ENCODE assay signal across 8 cellular contexts in genomic region chr1:16078925-16079656, GRCh38. TPM values are rescaled to one million over a fixed set of nuclear protein-coding genes. Genes with fewer than 3 reads are reported as not detected.
DNase-seq lines count a peak whose midpoint lies in the region; TF ChIP-seq lines count a peak whose summit lies in the region.
"Had no signal": no experiment of that assay in that cellular context is flagged by ENCODE, and none has a peak within 500 bp of the region (broad histone marks: within the 10 kb centered on the region; RNA-seq: fewer than 3 reads in every experiment).

No MANE protein-coding gene starts in this region.

- peak overlapping the region; percentile 90 for H2AFZ ChIP-seq in neuronal stem cell (ENCODE audit: low read length)

- H2BK5ac ChIP-seq in neuronal stem cell (ENCODE audit: low read length), result peak overlapping the region; percentile 9

- no peak overlapping the region for H4K91ac ChIP-seq in neuronal stem cell (ENCODE audit: low read depth, low read length, poor library complexity)

- in situ Hi-C loops in GM13977 (cut with MboI; ENCODE audit: low pct_unique_long_range_greater_than_20kb, low sequenced_read_pairs, unreplicated experiment), result no loop called here

- no peak for TF ChIP-seq EP300 in stomach (IDR thresholded peaks at IDR 0.05)

- TF ChIP-seq POLR2A in stomach (IDR thresholded peaks at IDR 0.05), result no peak

- peak overlapping the region; percentile 12 for H2AK5ac ChIP-seq in neuronal stem cell (ENCODE audit: low read depth, low read length)

- WGBS in neuronal stem cell (ENCODE audit: extremely low coverage in 2 of 2, insufficient read length in 2 of 2, insufficient replicate concordance in 1 of 2), 2 donors, result no CpG with 5 or more reads among the region's 10 CpGs
- 23 to 38% (median 28%) methylated on average over 8 to 10 of the region's 10 CpGs for WGBS in stomach, 5 donors

- no peak overlapping the region for H3K4me3 ChIP-seq in fibroblast of mammary gland (ENCODE audit: control insufficient read depth, low read depth, low read length)
- no peak overlapping the region for H3K4me3 ChIP-seq in neuronal stem cell (ENCODE audit: low read length in 2 of 2)
- no peak overlapping the region for H3K4me3 ChIP-seq in stomach
- H3K4me3 ChIP-seq: skin epidermis had no signal

- no peak overlapping the region for H2BK15ac ChIP-seq in neuronal stem cell (ENCODE audit: low read length)

- no peak overlapping the region for H3K9ac ChIP-seq in neuronal stem cell (ENCODE audit: low read depth, low read length, poor library complexity)

- H3K4me2 ChIP-seq in neuronal stem cell (ENCODE audit: insufficient read depth, low read length, poor library complexity, severe bottlenecking), result no peak overlapping the region

- no peak overlapping the region for H2BK12ac ChIP-seq in neuronal stem cell (ENCODE audit: low read length)

- peak overlapping the region; percentile 45 for H3K4ac ChIP-seq in neuronal stem cell (ENCODE audit: low read length)

- peak overlapping the region; percentile 93 for H3K18ac ChIP-seq in neuronal stem cell (ENCODE audit: low read length)

- intact Hi-C loops in stomach (cut with DNase I; ENCODE audit: low total_unique reads), result loop anchor here (2.0 to 5.0 kb wide), 2 partner anchors 108 to 278 kb away; no protein-coding TSS in a partner anchor

- H3K36me3 ChIP-seq in neuronal stem cell (replicated peaks in 1 of 2; ENCODE audit: control insufficient read depth in 2 of 2, insufficient read depth in 2 of 2, low read length in 2 of 2) (no peaks in the 10 kb centered on the region), stomach (no peaks in the 10 kb centered on the region)

- peak; percentile 84 for DNase-seq in GM13977 (ENCODE audit: low spot score)
- peak; percentile 79 for DNase-seq in M059J (ENCODE audit: low read depth)
- DNase-seq in RPMI8226, result peak; percentile 77
- peak; percentile 49 to 53 for DNase-seq in activated T-helper 1 cell treated with anti-CD3 and anti-CD28 coated beads, Interleukin-2, amount 50 U/mL, for 16 hours (ENCODE audit: low read depth in 1 of 2, low spot score in 1 of 2)
- peak; percentile 63 for DNase-seq in fibroblast of mammary gland (ENCODE audit: low read depth)
- DNase-seq in neuronal stem cell (ENCODE audit: low spot score), result peak; percentile 66
- peak; percentile 85 for DNase-seq in stomach

- H3K27me3 ChIP-seq in neuronal stem cell (ENCODE audit: control insufficient read depth in 3 of 3, insufficient read depth in 3 of 3, low read depth in 1 of 3, low read length in 3 of 3) (peaks cover 0 to 30% (median 6%) of the 10 kb centered on the region in 3 experiments), stomach (peaks cover 0 to 6% (median 0%) of the 10 kb centered on the region in 3 donors)

- no peak overlapping the region for H4K8ac ChIP-seq in neuronal stem cell (ENCODE audit: low read depth, low read length)

- no peak overlapping the region for H2BK120ac ChIP-seq in neuronal stem cell (ENCODE audit: low read depth, low read length)

- H3K9me3 ChIP-seq in neuronal stem cell (replicated peaks in 1 of 2; ENCODE audit: control insufficient read depth in 2 of 2, insufficient read depth in 1 of 2, low read depth in 1 of 2, low read length in 2 of 2) (peaks cover 0 to 2% of the 10 kb centered on the region in 2 donors), stomach (no peaks in the 10 kb centered on the region)

- H3K27ac ChIP-seq in neuronal stem cell (replicated peaks; ENCODE audit: low read length), result no peak overlapping the region
- peak overlapping the region in 1 of 5 donors; percentile 49 for H3K27ac ChIP-seq in stomach

- peak overlapping the region; percentile 92 for H3K23ac ChIP-seq in neuronal stem cell (ENCODE audit: low read depth, low read length, poor library complexity)

- H3K4me1 ChIP-seq in neuronal stem cell (ENCODE audit: control insufficient read depth in 2 of 2, insufficient read depth in 1 of 2, low read depth in 1 of 2, low read length in 2 of 2), result peaks cover 8 to 12% of the 10 kb centered on the region in 2 donors
- H3K4me1 ChIP-seq in stomach, result peaks cover 8 to 39% (median 31%) of the 10 kb centered on the region in 4 donors

- H3K79me1 ChIP-seq in neuronal stem cell (ENCODE audit: low read depth, low read length), result no peaks in the 10 kb centered on the region

- peak overlapping the region; percentile 73 for H3K14ac ChIP-seq in neuronal stem cell (ENCODE audit: low read length)

- TF ChIP-seq CTCF in GM13977 (IDR thresholded peaks at IDR 0.05; ENCODE audit: extremely low read depth, insufficient read depth, missing control alignments) (peak; percentile 94), fibroblast of mammary gland (conservative IDR thresholded peaks at IDR 0.05; ENCODE audit: control insufficient read depth, insufficient read depth, low read depth, low read length) (peak; percentile 90), stomach (IDR thresholded peaks at IDR 0.05) (peak in 5 of 7 experiments; percentile 83 to 94 (median 87))

RNA-seq across cellular contexts. Expression of gene FAM131C, which starts 5.6 kb away (rescaled TPM):
- 0.71 and 1.7 TPM in 2 replicates for total RNA-seq in M059J (2014; rRNA removed; shearing (Covaris generic))
- polyA plus RNA-seq in neuronal stem cell (2013, experiment 1 of 2), result 8.9 TPM
- polyA plus RNA-seq in neuronal stem cell (2013, experiment 2 of 2), result 9.1 TPM
- total RNA-seq in stomach, result not detected
- polyA plus RNA-seq in stomach, result under 1 TPM in 2 of 3 donors, not detected in 1; 0.35 to 0.37 TPM

RNA-seq across cellular contexts. Expression of gene CLCNKB, which starts 35.5 kb away (rescaled TPM):
- 0.05 and 0.32 TPM in 2 replicates for total RNA-seq in M059J (2014; rRNA removed; shearing (Covaris generic))
- 2.9 TPM for polyA plus RNA-seq in neuronal stem cell (2013, experiment 1 of 2)
- polyA plus RNA-seq in neuronal stem cell (2013, experiment 2 of 2), result 2.7 TPM
- under 1 TPM in 1 of 5 donors, not detected in 4; 0.92 TPM for total RNA-seq in stomach
- under 1 TPM; 0.19 to 0.60 (median 0.31) TPM for polyA plus RNA-seq in stomach

RNA-seq across cellular contexts. Expression of gene CLCNKA, which starts 57.3 kb away (rescaled TPM):
- total RNA-seq in M059J (2014; rRNA removed; shearing (Covaris generic)), result 0.42 TPM in 1 of 2 replicates, not detected in the other
- polyA plus RNA-seq in neuronal stem cell (2013, experiment 1 of 2), result 0.13 TPM
- polyA plus RNA-seq in neuronal stem cell (2013, experiment 2 of 2), result 0.08 TPM
- total RNA-seq in stomach, result 10 to 100 TPM in 1 of 5 donors, 1 to 10 TPM in 1, under 1 TPM in 1, not detected in 2; 0.55 to 16.1 (median 5.1) TPM
- 1 to 10 TPM; 2.7 to 6.0 (median 3.9) TPM for polyA plus RNA-seq in stomach
